Comparison of ENCODE assay signal across 15 cellular contexts in genomic region chr3:124861041-124861440, GRCh38. TPM values are rescaled to one million over a fixed set of nuclear protein-coding genes. Genes with fewer than 3 reads are reported as not detected.
DNase-seq lines count a peak whose midpoint lies in the region; ATAC-seq and TF ChIP-seq lines count a peak whose summit lies in the region.
"Had no signal": no experiment of that assay in that cellular context is flagged by ENCODE, and none has a peak within 500 bp of the region (broad histone marks: within the 10 kb centered on the region; RNA-seq: fewer than 3 reads in every experiment).

No MANE protein-coding gene starts in this region.

- no peak overlapping the region for H3K4me2 ChIP-seq in OCI-LY7 (ENCODE audit: low read length)
- H3K4me2 ChIP-seq: BLaER1, neural progenitor cell had no signal

- ATAC-seq in HG03139 (IDR thresholded peaks at IDR 0.05; ENCODE audit: unreplicated experiment), result no peak

- BruUV-seq in OCI-LY7 (replicated peaks; lab: Mats Ljungman, UMichigan), result no TSS peak

- H3K27ac ChIP-seq in rectal smooth muscle tissue (ENCODE audit: low read depth, low read length) (peak overlapping the region; percentile 8), OCI-LY7 (ENCODE audit: low read depth, low read length, poor library complexity, severe bottlenecking) (no peak overlapping the region)
- H3K27ac ChIP-seq: BLaER1, neural progenitor cell had no signal

- no peaks in the 10 kb centered on the region for H3K27me3 ChIP-seq in adipocyte (replicated peaks; ENCODE audit: control insufficient read depth, insufficient read depth, low read length)
- no peaks in the 10 kb centered on the region for H3K27me3 ChIP-seq in rectal smooth muscle tissue (ENCODE audit: control insufficient read depth, insufficient read depth, low read length)
- H3K27me3 ChIP-seq: BLaER1, neural progenitor cell, upper lobe of left lung had no signal

- DNase-seq in ACHN (peak; percentile 11), adipocyte (ENCODE audit: low read depth) (no peak), fibroblast of villous mesenchyme (ENCODE audit: low read depth) (peak; percentile 77), AG08395 (ENCODE audit: low spot score) (no peak), OCI-LY7 (ENCODE audit: low spot score) (no peak)
- DNase-seq in activated effector memory CD4-positive, alpha-beta T cell treated with anti-CD3 and anti-CD28 coated beads, Interleukin-2, amount 50 U/mL, for 16 hours, result no peak
- DNase-seq: DMS79 treated with DMSO at 0.1 percent for 48 hours, Karpas-422, NCI-H1694 treated with DMSO at 0.1 percent for 48 hours, SIG-M5 had no signal

- intact Hi-C loops in OCI-LY7 (cut with micrococcal nuclease; ENCODE audit: unreplicated experiment), result no loop called here

- CTCF ChIA-PET in OCI-LY7 (lab: Charles Lee; ENCODE audit: unreplicated experiment), result no interaction called here

- H3K79me2 ChIP-seq in OCI-LY7 (ENCODE audit: insufficient read depth, low read depth, low read length), result no peaks in the 10 kb centered on the region

- no peak overlapping the region for H2AFZ ChIP-seq in OCI-LY7 (ENCODE audit: low read length)
- H2AFZ ChIP-seq: neural progenitor cell had no signal

- no peaks in the 10 kb centered on the region for H4K20me1 ChIP-seq in OCI-LY7 (ENCODE audit: insufficient read depth, low read length)
- H4K20me1 ChIP-seq: BLaER1 had no signal

- H3K9me2 ChIP-seq in OCI-LY7 (ENCODE audit: insufficient read depth, low read length), result no peaks in the 10 kb centered on the region

- POLR2A ChIA-PET in OCI-LY7 (lab: Charles Lee), result no interaction called here

- no peaks in the 10 kb centered on the region for H3K9me3 ChIP-seq in adipocyte (ENCODE audit: control insufficient read depth, low read length)
- no peaks in the 10 kb centered on the region for H3K9me3 ChIP-seq in OCI-LY7 (ENCODE audit: low read length)
- H3K9me3 ChIP-seq: BLaER1, upper lobe of left lung had no signal

- TF ChIP-seq CTCF in fibroblast of villous mesenchyme (IDR thresholded peaks at IDR 0.05; ENCODE audit: insufficient read depth, low read depth, low read length), result no peak
- TF ChIP-seq CTCF in OCI-LY7 (conservative IDR thresholded peaks at IDR 0.05; ENCODE audit: low read length), result no peak

- in situ Hi-C loops in ACHN (cut with HindIII; ENCODE audit: low pct_ligation_motif_present, low pct_unique_long_range_greater_than_20kb, low sequenced_read_pairs), result no loop called here

- peaks cover 59% of the 10 kb centered on the region for H3K4me1 ChIP-seq in adipocyte (ENCODE audit: control insufficient read depth, insufficient read depth, low read length)
- H3K4me1 ChIP-seq in rectal smooth muscle tissue (ENCODE audit: control insufficient read depth, insufficient read depth, low read length), result peaks cover 18% of the 10 kb centered on the region
- H3K4me1 ChIP-seq in OCI-LY7 (ENCODE audit: insufficient read depth, low read length, poor library complexity, severe bottlenecking), result no peaks in the 10 kb centered on the region
- H3K4me1 ChIP-seq: BLaER1 had no signal

- H3K36me3 ChIP-seq in adipocyte (ENCODE audit: control insufficient read depth, insufficient read depth, low read length, severe bottlenecking) (peaks cover 21% of the 10 kb centered on the region), rectal smooth muscle tissue (ENCODE audit: control insufficient read depth, insufficient read depth, low read length) (no peaks in the 10 kb centered on the region), OCI-LY7 (ENCODE audit: insufficient read depth, low read length) (no peaks in the 10 kb centered on the region)
- H3K36me3 ChIP-seq: BLaER1, neural progenitor cell, upper lobe of left lung had no signal

- peak overlapping the region; percentile 44 for H3K4me3 ChIP-seq in adipocyte (ENCODE audit: low read length)
- H3K4me3 ChIP-seq in fibroblast of villous mesenchyme (ENCODE audit: low read depth, low read length), result no peak overlapping the region
- no peak overlapping the region for H3K4me3 ChIP-seq in rectal smooth muscle tissue (ENCODE audit: low read length)
- H3K4me3 ChIP-seq in OCI-LY7 (ENCODE audit: low read depth, low read length, poor library complexity, severe bottlenecking), result no peak overlapping the region
- H3K4me3 ChIP-seq: BLaER1, neural progenitor cell, upper lobe of left lung had no signal

- H3K9ac ChIP-seq in adipocyte (ENCODE audit: low read length) (peak overlapping the region; percentile 24), rectal smooth muscle tissue (ENCODE audit: low read length) (no peak overlapping the region)
- H3K9ac ChIP-seq: BLaER1, neural progenitor cell had no signal

RNA-seq across cellular contexts. Expression of gene ITGB5, which starts 26.1 kb away (rescaled TPM):
- total RNA-seq in fibroblast of villous mesenchyme (229 and 231 TPM in 2 replicates), OCI-LY7 (2022) (not detected in 2 replicates)
- not detected in 2 replicates for total RNA-seq in OCI-LY7 (2014; rRNA removed; shearing (Covaris generic))

Comparison
In these comparisons a context has a peak if more than half of its experiments do, and no peak if none do; other contexts are left out.
1. DNase-seq: peak in ACHN (single experiment) and fibroblast of villous mesenchyme (single experiment); none in adipocyte (single experiment), AG08395 (single experiment), activated effector memory CD4-positive, alpha-beta T cell treated with anti-CD3 and anti-CD28 coated beads, Interleukin-2, amount 50 U/mL, for 16 hours (single experiment) and OCI-LY7 (single experiment).
2. RNA of gene ITGB5, which starts 26.1 kb away (total RNA-seq): 229 to 231 TPM in fibroblast of villous mesenchyme; not detected in OCI-LY7; every median in the first group is over 100 times any median in the second.